In the genomic region with DNA sequence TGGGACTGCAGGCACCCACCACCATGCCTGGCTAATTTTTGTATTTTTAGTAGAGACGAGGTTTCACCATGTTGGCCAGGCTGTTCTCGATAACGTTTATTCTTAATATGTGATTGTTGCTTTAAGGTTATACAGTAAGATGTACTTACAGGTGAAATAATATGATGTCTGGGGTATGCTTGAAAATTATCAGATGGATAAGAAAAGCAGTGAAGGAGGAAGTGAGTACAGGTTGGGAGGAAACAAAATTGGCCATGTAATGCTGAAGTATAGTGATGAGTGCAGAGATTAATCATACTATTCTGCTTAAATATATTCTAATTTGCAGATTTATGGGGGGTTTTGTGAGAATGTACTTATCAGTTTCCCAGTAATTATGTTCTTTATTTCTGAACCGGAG, we compare ENCODE assay signal across 25 cellular contexts. TPM values are rescaled to one million over a fixed set of nuclear protein-coding genes. Genes with fewer than 3 reads are reported as not detected.
DNase-seq lines count a peak whose midpoint lies in the region; TF ChIP-seq lines count a peak whose summit lies in the region.
"Had no signal": no experiment of that assay in that cellular context is flagged by ENCODE, and none has a peak within 500 bp of the region (broad histone marks: within the 10 kb centered on the region; RNA-seq: fewer than 3 reads in every experiment).

No MANE protein-coding gene starts in this region.

- no peak for DNase-seq in activated CD4-positive, alpha-beta memory T cell treated with anti-CD3 and anti-CD28 coated beads for 36 hours
- DNase-seq in activated CD4-positive, alpha-beta memory T cell treated with anti-CD3 and anti-CD28 coated beads, Interleukin-2, amount 10 ng/mL, durations not matched to agents 7 days and 5 days, result no peak
- no peak for DNase-seq in CD8-positive, alpha-beta memory T cell
- DNase-seq in activated naive CD8-positive, alpha-beta T cell treated with anti-CD3 and anti-CD28 coated beads for 36 hours, result no peak
- DNase-seq in neural crest cell (ENCODE audit: low read depth, low spot score) (no peak), cerebellum (ENCODE audit: low spot score) (no peak), CD1c-positive myeloid dendritic cell (ENCODE audit: extremely low spot score) (no peak)
- DNase-seq in stimulated activated CD8-positive, alpha-beta memory T cell treated with anti-CD3 and anti-CD28 coated beads, Interleukin-4, amount 100 ng/mL, for 48 hours, result no peak
- DNase-seq: activated CD4-positive, alpha-beta T cell treated with anti-CD3 and anti-CD28 coated beads, Interleukin-2, amount 50 U/mL, for 48 hours; activated T-cell treated with anti-CD3 and anti-CD28 coated beads, Interleukin-2, amount 50 U/mL, for 1 hour; adrenal gland; cortex of kidney; GF-D8; head of caudate nucleus; HFFc6; NCI-H1417 treated with DMSO at 0.1 percent for 48 hours; psoas muscle; SIG-M5; small intestine; stimulated activated CD4-positive, alpha-beta T cell treated with anti-CD3 and anti-CD28 coated beads, Interleukin-2, amount 100 ng/mL, for 48 hours; T-helper 1 cell had no signal

- no peak overlapping the region for H3K4me3 Mint-ChIP-seq in activated CD4-positive, alpha-beta memory T cell treated with anti-CD3 and anti-CD28 coated beads for 36 hours
- H3K4me3 Mint-ChIP-seq in activated CD4-positive, alpha-beta memory T cell treated with anti-CD3 and anti-CD28 coated beads, Interleukin-2, amount 10 ng/mL, durations not matched to agents 7 days and 5 days, result no peak overlapping the region
- no peak overlapping the region for H3K4me3 Mint-ChIP-seq in CD8-positive, alpha-beta memory T cell
- H3K4me3 Mint-ChIP-seq in activated naive CD8-positive, alpha-beta T cell treated with anti-CD3 and anti-CD28 coated beads for 36 hours, result no peak overlapping the region
- H3K4me3 Mint-ChIP-seq in neural crest cell, result peak overlapping the region; percentile 60
- H3K4me3 Mint-ChIP-seq: HFFc6, neural progenitor cell had no signal

- CTCF ChIA-PET in activated CD4-positive, alpha-beta memory T cell treated with anti-CD3 and anti-CD28 coated beads for 36 hours (lab: Charles Lee), result no interaction called here
- CTCF ChIA-PET in activated CD4-positive, alpha-beta memory T cell treated with anti-CD3 and anti-CD28 coated beads, Interleukin-2, amount 10 ng/mL, durations not matched to agents 7 days and 5 days (lab: Charles Lee), result no interaction called here
- CTCF ChIA-PET in CD8-positive, alpha-beta memory T cell (lab: Charles Lee), result no interaction called here

- peaks cover 29% of the 10 kb centered on the region for H3K36me3 ChIP-seq in CD8-positive, alpha-beta memory T cell (ENCODE audit: insufficient read depth, low read length)
- H3K36me3 ChIP-seq: breast epithelium had no signal

- H3K27me3 Mint-ChIP-seq in activated CD4-positive, alpha-beta memory T cell treated with anti-CD3 and anti-CD28 coated beads for 36 hours, result no peaks in the 10 kb centered on the region
- no peaks in the 10 kb centered on the region for H3K27me3 Mint-ChIP-seq in activated CD4-positive, alpha-beta memory T cell treated with anti-CD3 and anti-CD28 coated beads, Interleukin-2, amount 10 ng/mL, durations not matched to agents 7 days and 5 days
- H3K27me3 Mint-ChIP-seq in CD8-positive, alpha-beta memory T cell, result peaks cover 0 to 2% of the 10 kb centered on the region in 2 donors
- no peaks in the 10 kb centered on the region for H3K27me3 Mint-ChIP-seq in activated naive CD8-positive, alpha-beta T cell treated with anti-CD3 and anti-CD28 coated beads for 36 hours
- H3K27me3 Mint-ChIP-seq in neural crest cell (ENCODE audit: low read depth), result no peaks in the 10 kb centered on the region

- peaks cover 30% of the 10 kb centered on the region for H3K4me1 ChIP-seq in CD8-positive, alpha-beta memory T cell (ENCODE audit: insufficient read depth, low read length)

- intact Hi-C loops in activated CD4-positive, alpha-beta memory T cell treated with anti-CD3 and anti-CD28 coated beads for 36 hours (cut with micrococcal nuclease), result loop anchor here (2.0 to 5.0 kb wide), 2 partner anchors 40 to 335 kb away; partner anchors contain the start of gene CCDC138

- H3K9me3 Mint-ChIP-seq in activated CD4-positive, alpha-beta memory T cell treated with anti-CD3 and anti-CD28 coated beads for 36 hours, result peaks cover under 1% of the 10 kb centered on the region
- H3K9me3 Mint-ChIP-seq in activated CD4-positive, alpha-beta memory T cell treated with anti-CD3 and anti-CD28 coated beads, Interleukin-2, amount 10 ng/mL, durations not matched to agents 7 days and 5 days, result peaks cover under 1% of the 10 kb centered on the region
- peaks cover 0 to under 1% (median 0%) of the 10 kb centered on the region in 5 donors for H3K9me3 Mint-ChIP-seq in CD8-positive, alpha-beta memory T cell
- H3K9me3 Mint-ChIP-seq in activated naive CD8-positive, alpha-beta T cell treated with anti-CD3 and anti-CD28 coated beads for 36 hours, result peaks cover 8% of the 10 kb centered on the region
- H3K9me3 Mint-ChIP-seq in neural crest cell, result peaks cover 7% of the 10 kb centered on the region
- H3K9me3 Mint-ChIP-seq: HFFc6 had no signal

- H3K4me3 ChIP-seq in CD8-positive, alpha-beta memory T cell (ENCODE audit: low read length), result no peak overlapping the region
- H3K4me3 ChIP-seq: A549, adrenal gland, BLaER1, breast epithelium, neural progenitor cell, psoas muscle had no signal

- H3K4me1 Mint-ChIP-seq in activated CD4-positive, alpha-beta memory T cell treated with anti-CD3 and anti-CD28 coated beads for 36 hours (ENCODE audit: low read depth), result peaks cover 51% of the 10 kb centered on the region
- peaks cover 34% of the 10 kb centered on the region for H3K4me1 Mint-ChIP-seq in activated CD4-positive, alpha-beta memory T cell treated with anti-CD3 and anti-CD28 coated beads, Interleukin-2, amount 10 ng/mL, durations not matched to agents 7 days and 5 days
- peaks cover 50 to 74% (median 71%) of the 10 kb centered on the region in 3 donors for H3K4me1 Mint-ChIP-seq in CD8-positive, alpha-beta memory T cell
- H3K4me1 Mint-ChIP-seq in activated naive CD8-positive, alpha-beta T cell treated with anti-CD3 and anti-CD28 coated beads for 36 hours, result peaks cover 34% of the 10 kb centered on the region
- peaks cover 22% of the 10 kb centered on the region for H3K4me1 Mint-ChIP-seq in neural crest cell

- H3K27ac Mint-ChIP-seq in activated CD4-positive, alpha-beta memory T cell treated with anti-CD3 and anti-CD28 coated beads for 36 hours, result peak overlapping the region; percentile 14
- H3K27ac Mint-ChIP-seq in activated CD4-positive, alpha-beta memory T cell treated with anti-CD3 and anti-CD28 coated beads, Interleukin-2, amount 10 ng/mL, durations not matched to agents 7 days and 5 days, result no peak overlapping the region
- peak overlapping the region; percentile 8 to 99 (median 79) for H3K27ac Mint-ChIP-seq in CD8-positive, alpha-beta memory T cell
- peak overlapping the region; percentile 52 for H3K27ac Mint-ChIP-seq in activated naive CD8-positive, alpha-beta T cell treated with anti-CD3 and anti-CD28 coated beads for 36 hours
- no peak overlapping the region for H3K27ac Mint-ChIP-seq in neural crest cell (ENCODE audit: unreplicated experiment)
- H3K27ac Mint-ChIP-seq: HFFc6, neural progenitor cell had no signal

- H3K36me3 Mint-ChIP-seq in activated CD4-positive, alpha-beta memory T cell treated with anti-CD3 and anti-CD28 coated beads for 36 hours, result peaks cover 53% of the 10 kb centered on the region
- H3K36me3 Mint-ChIP-seq in activated CD4-positive, alpha-beta memory T cell treated with anti-CD3 and anti-CD28 coated beads, Interleukin-2, amount 10 ng/mL, durations not matched to agents 7 days and 5 days (ENCODE audit: low read depth), result peaks cover 52% of the 10 kb centered on the region
- peaks cover 30 to 78% (median 32%) of the 10 kb centered on the region in 3 donors for H3K36me3 Mint-ChIP-seq in CD8-positive, alpha-beta memory T cell
- peaks cover 48% of the 10 kb centered on the region for H3K36me3 Mint-ChIP-seq in activated naive CD8-positive, alpha-beta T cell treated with anti-CD3 and anti-CD28 coated beads for 36 hours
- H3K36me3 Mint-ChIP-seq in neural crest cell (ENCODE audit: low read depth), result peaks cover 33% of the 10 kb centered on the region

- H3K9me3 ChIP-seq in CD8-positive, alpha-beta memory T cell (ENCODE audit: low read length), result no peaks in the 10 kb centered on the region
- H3K9me3 ChIP-seq: A549, adrenal gland, breast epithelium, psoas muscle had no signal

- POLR2A ChIA-PET in activated CD4-positive, alpha-beta memory T cell treated with anti-CD3 and anti-CD28 coated beads for 36 hours (lab: Charles Lee), result no interaction called here
- POLR2A ChIA-PET in activated CD4-positive, alpha-beta memory T cell treated with anti-CD3 and anti-CD28 coated beads, Interleukin-2, amount 10 ng/mL, durations not matched to agents 7 days and 5 days (lab: Charles Lee), result no interaction called here
- POLR2A ChIA-PET in CD8-positive, alpha-beta memory T cell (lab: Charles Lee), result no interaction called here

- H3K27ac ChIP-seq in CD8-positive, alpha-beta memory T cell (ENCODE audit: low read depth, low read length), result no peak overlapping the region
- H3K27ac ChIP-seq: A549, adrenal gland, BLaER1, breast epithelium, neural progenitor cell, psoas muscle had no signal

- TF ChIP-seq CTCF in neural crest cell (conservative IDR thresholded peaks at IDR 0.05), result no peak

- H3K27me3 ChIP-seq in CD8-positive, alpha-beta memory T cell (ENCODE audit: insufficient read depth, low read length, poor library complexity, severe bottlenecking), result no peaks in the 10 kb centered on the region
- H3K27me3 ChIP-seq: adrenal gland, BLaER1, breast epithelium, neural progenitor cell had no signal

RNA-seq across cellular contexts. Expression of gene GCC2, which starts 3.0 kb away (rescaled TPM):
- 10 to 100 TPM; 43.6 to 47.3 TPM for total RNA-seq in activated CD4-positive, alpha-beta memory T cell treated with anti-CD3 and anti-CD28 coated beads for 36 hours
- total RNA-seq in activated CD4-positive, alpha-beta memory T cell treated with anti-CD3 and anti-CD28 coated beads, Interleukin-2, amount 10 ng/mL, durations not matched to agents 7 days and 5 days, result 10 to 100 TPM; 60.2 to 62.8 TPM
- total RNA-seq in CD8-positive, alpha-beta memory T cell, result 10 to 100 TPM; 40.9 to 49.0 TPM
- polyA plus RNA-seq in CD8-positive, alpha-beta memory T cell, result 92.9 TPM
- total RNA-seq in activated naive CD8-positive, alpha-beta T cell treated with anti-CD3 and anti-CD28 coated beads for 36 hours, result 10 to 100 TPM; 36.9 to 43.6 TPM
- total RNA-seq in neural crest cell (24.6 and 24.9 TPM in 2 replicates), cerebellum (41.7 TPM)

Comparison
In these comparisons a context has a peak if more than half of its experiments do, and no peak if none do; other contexts are left out.
1. H3K27ac Mint-ChIP-seq: peak in activated CD4-positive, alpha-beta memory T cell treated with anti-CD3 and anti-CD28 coated beads for 36 hours (single experiment), CD8-positive, alpha-beta memory T cell (8 of 8) and activated naive CD8-positive, alpha-beta T cell treated with anti-CD3 and anti-CD28 coated beads for 36 hours (single experiment); none in activated CD4-positive, alpha-beta memory T cell treated with anti-CD3 and anti-CD28 coated beads, Interleukin-2, amount 10 ng/mL, durations not matched to agents 7 days and 5 days (single experiment) and neural crest cell (single experiment).